ENCODE assay signal across 19 cellular contexts in the genomic region with DNA sequence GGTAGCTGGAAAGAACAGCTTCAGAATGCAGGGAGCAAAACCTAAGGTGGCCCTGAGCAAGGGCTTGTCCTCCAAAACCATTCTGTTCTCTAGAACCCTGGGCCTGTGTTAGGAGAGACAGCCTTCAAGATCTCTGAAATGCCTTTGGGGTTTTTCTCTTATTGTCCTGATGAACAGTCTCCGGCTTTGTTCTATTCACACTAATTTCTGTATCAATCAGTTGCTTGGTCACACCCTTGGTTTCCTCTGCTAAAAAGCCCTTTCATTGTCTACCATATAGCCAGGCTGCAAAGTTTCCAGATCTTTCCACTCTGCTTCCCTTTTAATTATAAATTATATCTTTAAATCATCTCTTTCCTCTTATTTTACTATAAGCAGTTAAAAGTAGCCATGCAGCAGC.
A peak's percentile ranks its signal among the peaks of the same experiment; 100 is the strongest.
DNase-seq lines count a peak whose midpoint lies in the region; ATAC-seq, FAIRE-seq and TF ChIP-seq lines count a peak whose summit lies in the region.
"Had no signal": no experiment of that assay in that cellular context is flagged by ENCODE, and none has a peak within 500 bp of the region (broad histone marks: within the 10 kb centered on the region; RNA-seq: fewer than 3 reads in every experiment).

No MANE protein-coding gene starts in this region.

- H3K27me3 ChIP-seq in DND-41 (ENCODE audit: insufficient read depth, low read length, poor library complexity), result no peaks in the 10 kb centered on the region

- no peak for TF ChIP-seq CTCF in DND-41 (IDR thresholded peaks at IDR 0.05; ENCODE audit: borderline replicate concordance, extremely low read depth, low read length, poor library complexity, severe bottlenecking)
- no peak for TF ChIP-seq CTCF in D721Med (IDR thresholded peaks at IDR 0.05; ENCODE audit: insufficient read depth, missing control alignments)

- no peaks in the 10 kb centered on the region for H3K79me2 ChIP-seq in DND-41 (ENCODE audit: insufficient read depth, low read length)

- no peak for FAIRE-seq in D721Med (lab: Jason Lieb, UNC)
- FAIRE-seq: GM12878, GM18507, H54 had no signal

- peak overlapping the region; percentile 10; the same call in 1 of the 2 replicates for H2AFZ ChIP-seq in DND-41 (ENCODE audit: low read depth, low read length)

- H3K27me3 Mint-ChIP-seq in immature natural killer cell (ENCODE audit: low read depth in 3 of 3), result peaks cover 0 to 2% (median 0%) of the 10 kb centered on the region in 3 donors
- H3K27me3 Mint-ChIP-seq: CD4-positive, alpha-beta memory T cell had no signal

- ATAC-seq in DND-41 (ENCODE audit: insufficient read depth, low read depth) (no peak), GM18502 (IDR thresholded peaks at IDR 0.05; ENCODE audit: poor library complexity, unreplicated experiment) (peak; percentile 16), HG03460 (IDR thresholded peaks at IDR 0.05; ENCODE audit: unreplicated experiment) (peak; percentile 32)

- no peaks in the 10 kb centered on the region for H3K36me3 ChIP-seq in DND-41 (ENCODE audit: insufficient read depth, low read length)
- H3K36me3 ChIP-seq: HAP-1 had no signal

- H4K20me1 ChIP-seq in DND-41 (ENCODE audit: insufficient read depth, low read length), result no peaks in the 10 kb centered on the region

- H3K9ac ChIP-seq in DND-41 (ENCODE audit: low read depth, low read length), result no peak overlapping the region

- DNase-seq in DND-41, result no peak
- no peak for DNase-seq in immature natural killer cell
- DNase-seq in activated CD8-positive, alpha-beta memory T cell treated with anti-CD3 and anti-CD28 coated beads, Interleukin-2, amount 50 U/mL, for 4 hours, result no peak
- no peak for DNase-seq in D721Med (ENCODE audit: insufficient read length, low spot score)
- DNase-seq: C1 segment of cervical spinal cord; Calu3; CD4-positive, alpha-beta memory T cell; COR-L47; DMS153; EL; GDM1; GOT3; HFFc6 had no signal

- H3K27ac ChIP-seq in DND-41 (ENCODE audit: low read length), result no peak overlapping the region

- H3K4me1 Mint-ChIP-seq in immature natural killer cell, result peaks cover 0 to 33% of the 10 kb centered on the region in 2 donors
- H3K4me1 Mint-ChIP-seq: CD4-positive, alpha-beta memory T cell had no signal

- peak overlapping the region in 2 of 5 donors; percentile 3 to 68 for H3K4me3 Mint-ChIP-seq in immature natural killer cell
- H3K4me3 Mint-ChIP-seq: CD4-positive, alpha-beta memory T cell; HFFc6 had no signal

- H3K4me3 ChIP-seq in DND-41 (ENCODE audit: low read depth in 1 of 2, low read length in 2 of 2), result no peak overlapping the region
- H3K4me3 ChIP-seq: GM12878, HAP-1 had no signal

- H3K4me1 ChIP-seq in DND-41 (ENCODE audit: insufficient read depth, low read length), result no peaks in the 10 kb centered on the region
- H3K4me1 ChIP-seq: HAP-1 had no signal

- peak overlapping the region in 4 of 6 donors; percentile 37 to 81 (median 66) for H3K27ac Mint-ChIP-seq in immature natural killer cell
- H3K27ac Mint-ChIP-seq: CD4-positive, alpha-beta memory T cell; HFFc6 had no signal

- H3K36me3 Mint-ChIP-seq in immature natural killer cell, result peaks cover 0 to 12% (median 7%) of the 10 kb centered on the region in 3 donors

- no peak overlapping the region for H3K4me2 ChIP-seq in DND-41 (ENCODE audit: insufficient read depth, low read length)

- peaks cover 9% of the 10 kb centered on the region for H3K9me3 ChIP-seq in DND-41 (ENCODE audit: insufficient read depth, low read length, severe bottlenecking)
- H3K9me3 ChIP-seq: HAP-1 had no signal

- H3K9me3 Mint-ChIP-seq in immature natural killer cell, result peaks cover 0 to 6% (median 1%) of the 10 kb centered on the region in 6 donors
- H3K9me3 Mint-ChIP-seq: HFFc6 had no signal
